In genomic region chr22:27687984-27688545, GRCh38 we compare ENCODE assay signal across 23 cellular contexts.
DNase-seq lines count a peak whose midpoint lies in the region; ATAC-seq, FAIRE-seq and TF ChIP-seq lines count a peak whose summit lies in the region.
"Had no signal": no experiment of that assay in that cellular context is flagged by ENCODE, and none has a peak within 500 bp of the region (broad histone marks: within the 10 kb centered on the region; RNA-seq: fewer than 3 reads in every experiment).

No MANE protein-coding gene starts in this region.

- H4K20me1 ChIP-seq in IMR-90 (ENCODE audit: insufficient read depth, low read length) (no peaks in the 10 kb centered on the region), PC-3 (ENCODE audit: low read length) (no peaks in the 10 kb centered on the region)

- in situ Hi-C loops in Caki2 (cut with HindIII; ENCODE audit: low pct_unique_long_range_greater_than_20kb, low sequenced_read_pairs) (no loop called here), IMR-90 (cut with MboI; ENCODE audit: low sequenced_read_pairs) (no loop called here)

- H2AFZ ChIP-seq in IMR-90 (replicated peaks; ENCODE audit: low read length, poor library complexity) (no peak overlapping the region), PC-3 (ENCODE audit: low read length) (no peak overlapping the region)

- H3K4me1 ChIP-seq in IMR-90 (ENCODE audit: control insufficient read depth, insufficient read depth, low read length) = peaks cover 2% of the 10 kb centered on the region; the same call in 1 of the 2 replicates
- H3K4me1 ChIP-seq in mesendoderm (ENCODE audit: control insufficient read depth, low read depth, low read length) = peaks cover 5% of the 10 kb centered on the region
- no peaks in the 10 kb centered on the region for H3K4me1 ChIP-seq in PC-3 (ENCODE audit: insufficient read depth, low read length)

- H2BK120ac ChIP-seq in IMR-90 (ENCODE audit: low read depth, low read length) = no peak overlapping the region
- H2BK120ac ChIP-seq in mesendoderm (ENCODE audit: low read depth, low read length) = no peak overlapping the region

- H3K23ac ChIP-seq in IMR-90 (ENCODE audit: low read depth, low read length) = no peak overlapping the region
- H3K23ac ChIP-seq in mesendoderm (ENCODE audit: low read length) = no peak overlapping the region

- H4K8ac ChIP-seq in IMR-90 (ENCODE audit: low read depth in 2 of 2, low read length in 2 of 2) = no peak overlapping the region
- no peak overlapping the region for H4K8ac ChIP-seq in mesendoderm (ENCODE audit: low read depth, low read length)

- WGBS in IMR-90 (ENCODE audit: extremely low coverage in 2 of 2, insufficient read length in 1 of 2), 2 experiments = no CpG with 5 or more reads among the region's 3 CpGs
- no CpG with 5 or more reads among the region's 3 CpGs for WGBS in mesendoderm (ENCODE audit: extremely low coverage, insufficient coverage, low lambda C conversion rate)

- POLR2A ChIA-PET in IMR-90 (lab: Charles Lee; ENCODE audit: unreplicated experiment) = no interaction called here
- POLR2A ChIA-PET in PC-3 (lab: Charles Lee; ENCODE audit: unreplicated experiment) = no interaction called here

- H3K56ac ChIP-seq in IMR-90 (ENCODE audit: extremely low read depth, insufficient read depth, low read length) (no peak overlapping the region), mesendoderm (ENCODE audit: low read length) (no peak overlapping the region)

- no peak for TF ChIP-seq RAD21 in IMR-90 (IDR thresholded peaks at IDR 0.05; ENCODE audit: low read length)

- peaks cover 2% of the 10 kb centered on the region for H3K27me3 ChIP-seq in IMR-90 (ENCODE audit: control insufficient read depth, insufficient read depth, low read length)
- H3K27me3 ChIP-seq in bronchial epithelial cell (ENCODE audit: control insufficient read depth, insufficient read depth, low read length) = no peaks in the 10 kb centered on the region
- no peaks in the 10 kb centered on the region for H3K27me3 ChIP-seq in mesendoderm (ENCODE audit: insufficient read depth, low read length, poor library complexity)
- H3K27me3 ChIP-seq in PC-3 (ENCODE audit: low read length) = no peaks in the 10 kb centered on the region
- H3K27me3 ChIP-seq: heart left ventricle, ovary, thyroid gland had no signal

- H4K5ac ChIP-seq in IMR-90 (ENCODE audit: low read depth, low read length) (no peak overlapping the region), mesendoderm (ENCODE audit: low read length) (no peak overlapping the region)

- H3K14ac ChIP-seq in IMR-90 (replicated peaks; ENCODE audit: low read depth, low read length) = no peak overlapping the region

- H3K4ac ChIP-seq in IMR-90 (ENCODE audit: low read depth, low read length) (no peak overlapping the region), mesendoderm (ENCODE audit: low read depth, low read length) (no peak overlapping the region)

- BruUV-seq in IMR-90 (replicated peaks; lab: Mats Ljungman, UMichigan) = no TSS peak
- BruUV-seq in PC-3 (replicated peaks; lab: Mats Ljungman, UMichigan) = no TSS peak

- CTCF ChIA-PET in IMR-90 (lab: Yijun Ruan, JAX) (no interaction called here), PC-3 (lab: Charles Lee) (no interaction called here)

- no peak overlapping the region for H2AK9ac ChIP-seq in IMR-90 (replicated peaks; ENCODE audit: low read depth, low read length, poor library complexity)

- H3K4me3 ChIP-seq in IMR-90 (ENCODE audit: insufficient read depth, low read depth, low read length) (no peak overlapping the region), bronchial epithelial cell (ENCODE audit: low read depth, low read length) (no peak overlapping the region), mesendoderm (ENCODE audit: low read length) (no peak overlapping the region), PC-3 (ENCODE audit: low read length) (no peak overlapping the region)
- H3K4me3 ChIP-seq: heart left ventricle, lung, ovary, thyroid gland had no signal

- H3K9me3 ChIP-seq in IMR-90 (ENCODE audit: control insufficient read depth, insufficient read depth, low read length) = peaks cover 5% of the 10 kb centered on the region
- no peaks in the 10 kb centered on the region for H3K9me3 ChIP-seq in PC-3 (ENCODE audit: low read length)
- H3K9me3 ChIP-seq: ovary, thyroid gland had no signal

- 0 out of 2 replicates have a peak, but pooled peaks cover 3% of the 10 kb centered on the region for H3K9me1 ChIP-seq in IMR-90 (ENCODE audit: insufficient read depth, low read length)

- ATAC-seq in IMR-90 (ENCODE audit: low read depth) = no peak
- no peak for ATAC-seq in PC-3
- ATAC-seq: heart left ventricle; sciatic nerve; stimulated activated memory B cell treated with anti-CD40 and anti-IgM and Interleukin-4, amounts not matched to agents 10 μg/mL and 1 μg/mL and 100 μg/mL, for 72 hours had no signal

- intact Hi-C loops in IMR-90 (cut with micrococcal nuclease) (no loop called here), PC-3 (cut with micrococcal nuclease) (no loop called here)

- no peak overlapping the region for H4K91ac ChIP-seq in IMR-90 (ENCODE audit: insufficient read depth, low read depth, low read length)

- dilution Hi-C loops in IMR-90 (cut with HindIII; ENCODE audit: low sequenced_read_pairs, unreplicated experiment) = no loop called here

- H2AK5ac ChIP-seq in IMR-90 (ENCODE audit: low read depth, low read length) (no peak overlapping the region), mesendoderm (ENCODE audit: low read length) (no peak overlapping the region)

- no peaks in the 10 kb centered on the region for H3K36me3 ChIP-seq in IMR-90 (ENCODE audit: control insufficient read depth, insufficient read depth, low read length)
- H3K36me3 ChIP-seq in bronchial epithelial cell (ENCODE audit: control insufficient read depth, insufficient read depth, low read length) = no peaks in the 10 kb centered on the region
- peaks cover 3% of the 10 kb centered on the region for H3K36me3 ChIP-seq in mesendoderm (ENCODE audit: control insufficient read depth, insufficient read depth, low read length)
- no peaks in the 10 kb centered on the region for H3K36me3 ChIP-seq in PC-3 (ENCODE audit: low read depth, low read length)
- H3K36me3 ChIP-seq: heart left ventricle, ovary, thyroid gland, WERI-Rb-1 had no signal

- H3K79me2 ChIP-seq in mesendoderm (ENCODE audit: control insufficient read depth, insufficient read depth, low read length) = no peaks in the 10 kb centered on the region
- H3K79me2 ChIP-seq in PC-3 (ENCODE audit: low read length) = no peaks in the 10 kb centered on the region

- no peak overlapping the region for H2BK20ac ChIP-seq in IMR-90 (ENCODE audit: low read depth, low read length)

- H3K4me2 ChIP-seq in IMR-90 (ENCODE audit: low read depth, low read length) (no peak overlapping the region), mesendoderm (ENCODE audit: low read length) (no peak overlapping the region), PC-3 (ENCODE audit: low read length) (no peak overlapping the region)

- peak; percentile 13 for FAIRE-seq in bronchial epithelial cell (lab: Jason Lieb, UNC)
- FAIRE-seq: HTR-8/SVneo had no signal

- TF ChIP-seq POLR2A in IMR-90 (IDR thresholded peaks at IDR 0.05; ENCODE audit: low read depth, low read length) = no peak

- H3F3A ChIP-seq in PC-3 (ENCODE audit: low read length, unreplicated experiment) = no peaks in the 10 kb centered on the region

- no peak overlapping the region for H3K27ac ChIP-seq in IMR-90 (ENCODE audit: insufficient read depth, low read length)
- H3K27ac ChIP-seq in mesendoderm (ENCODE audit: low read depth, low read length) = no peak overlapping the region
- no peak overlapping the region for H3K27ac ChIP-seq in PC-3 (ENCODE audit: low read length)
- H3K27ac ChIP-seq: ovary, thyroid gland, WERI-Rb-1 had no signal

- H2BK5ac ChIP-seq in IMR-90 (ENCODE audit: low read depth, low read length, poor library complexity, severe bottlenecking) = no peak overlapping the region
- H2BK5ac ChIP-seq in mesendoderm (ENCODE audit: low read length) = no peak overlapping the region

- H3K79me1 ChIP-seq in IMR-90 (ENCODE audit: low read depth in 1 of 2, low read length in 2 of 2) = no peaks in the 10 kb centered on the region
- peaks cover 2% of the 10 kb centered on the region for H3K79me1 ChIP-seq in mesendoderm (ENCODE audit: low read length)

- no peaks in the 10 kb centered on the region for H3K9me2 ChIP-seq in PC-3 (replicated peaks; ENCODE audit: low read length)

- H3K18ac ChIP-seq in IMR-90 (ENCODE audit: low read depth, low read length) (no peak overlapping the region), mesendoderm (ENCODE audit: low read length) (no peak overlapping the region)

- DNase-seq in Caki2 (ENCODE audit: low read depth) (peak; percentile 80), IMR-90 (no peak), bronchial epithelial cell (ENCODE audit: low read depth) (peak; percentile 74), mesendoderm (peak; percentile 66), 8988T (no peak), PC-3 (no peak), NCI-H510A (lab: John Stamatoyannopoulos, UW) (no peak)
- DNase-seq in activated T-cell treated with anti-CD3 and anti-CD28 coated beads, Interleukin-2, amount 50 U/mL, for 1 hour = no peak
- DNase-seq: activated CD4-positive, alpha-beta T cell treated with anti-CD3 and anti-CD28 coated beads, Interleukin-2, amount 50 U/mL, for 4 hours; activated naive CD4-positive, alpha-beta T cell treated with Interleukin-2 at 50 U/mL for 16 hours; anterior cingulate cortex; effector CD4-positive, alpha-beta T cell; heart left ventricle; immature natural killer cell; naive B cell; NCI-H187; ovary; thyroid gland; WERI-Rb-1 had no signal

- H3K9ac ChIP-seq in IMR-90 (ENCODE audit: low read depth, low read length) = no peak overlapping the region
- no peak overlapping the region for H3K9ac ChIP-seq in mesendoderm (ENCODE audit: low read length)
- no peak overlapping the region for H3K9ac ChIP-seq in PC-3 (ENCODE audit: low read length)

- no peak overlapping the region for H2BK15ac ChIP-seq in IMR-90 (ENCODE audit: low read depth, low read length)
- H2BK15ac ChIP-seq in mesendoderm (replicated peaks; ENCODE audit: low read depth) = no peak overlapping the region

- TF ChIP-seq CTCF in IMR-90 (conservative IDR thresholded peaks at IDR 0.05; ENCODE audit: low read depth, low read length) = no peak
- no peak for TF ChIP-seq CTCF in bronchial epithelial cell (IDR thresholded peaks at IDR 0.05; ENCODE audit: insufficient read depth, low read length, severe bottlenecking)
- TF ChIP-seq CTCF in PC-3 (conservative IDR thresholded peaks at IDR 0.05; ENCODE audit: low read depth, low read length) = no peak

TF ChIP-seq in IMR-90, 13 proteins besides CTCF, POLR2A, EP300 and RAD21 (continues in another document):
- TF ChIP-seq BHLHE40 (IDR thresholded peaks at IDR 0.05; ENCODE audit: low read depth, low read length) (no peak), MAZ (IDR thresholded peaks at IDR 0.05; ENCODE audit: borderline replicate concordance, low read depth, low read length) (no peak), RFX5 (IDR thresholded peaks at IDR 0.05; ENCODE audit: low read depth, low read length) (no peak), USF2 (IDR thresholded peaks at IDR 0.05; ENCODE audit: low read depth, low read length) (peak; percentile 34)

Comparison
In these comparisons a context has a peak if more than half of its experiments do, and no peak if none do; other contexts are left out.
1. DNase-seq: peak in Caki2 (single experiment), bronchial epithelial cell (single experiment) and mesendoderm (single experiment); none in IMR-90 (single experiment), 8988T (single experiment), PC-3 (single experiment), activated T-cell treated with anti-CD3 and anti-CD28 coated beads, Interleukin-2, amount 50 U/mL, for 1 hour (single experiment) and NCI-H510A (single experiment).